Comparison of ENCODE assay signal across 15 cellular contexts in the genomic region with DNA sequence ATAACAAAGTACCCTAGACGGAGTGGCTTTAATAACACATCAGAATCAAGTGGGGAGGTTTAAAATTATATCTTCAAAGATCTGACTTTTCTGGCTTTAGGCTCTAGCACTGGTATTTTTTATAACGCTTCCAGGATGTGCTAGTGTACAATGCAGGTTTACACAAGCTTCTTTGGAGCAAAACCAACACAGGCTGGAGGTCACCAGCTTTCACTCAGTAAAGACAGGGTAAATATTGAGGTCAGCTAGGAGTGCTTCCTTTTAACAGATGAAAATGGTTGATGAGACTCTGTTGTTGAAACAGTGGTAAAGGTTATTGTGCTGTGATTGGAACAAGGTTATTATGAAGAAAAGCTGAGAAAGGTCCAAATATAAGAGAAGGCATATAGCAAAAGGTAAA.
"Had no signal": no experiment of that assay in that cellular context is flagged by ENCODE, and none has a peak within 500 bp of the region (broad histone marks: within the 10 kb centered on the region; RNA-seq: fewer than 3 reads in every experiment).

No MANE protein-coding gene starts in this region.

- FAIRE-seq: astrocyte, colon, endothelial cell of umbilical vein, frontal cortex, kidney, pancreas had no signal

- DNase-seq: activated CD8-positive, alpha-beta memory T cell treated with anti-CD3 and anti-CD28 coated beads, Interleukin-2, amount 50 U/mL, for 4 hours; activated CD8-positive, alpha-beta T cell treated with anti-CD3 and anti-CD28 coated beads for 36 hours; activated naive CD8-positive, alpha-beta T cell treated with anti-CD3 and anti-CD28 coated beads, Interleukin-2, amount 50 U/mL, for 24 hours; heart right ventricle; kidney; lower lobe of right lung; pancreas; stimulated activated CD4-positive, alpha-beta T cell treated with anti-CD3 and anti-CD28 coated beads, Interleukin-2, amount 100 ng/mL, for 48 hours; stimulated activated naive CD8-positive, alpha-beta T cell treated with anti-CD3 and anti-CD28 coated beads, Interleukin-15, Interleukin-2, amounts not matched to agents 100 U/mL and 50 U/mL, for 24 hours; T-helper 9 cell; upper lobe of left lung had no signal

- ATAC-seq: activated CD8-positive, alpha-beta T cell treated with anti-CD3 and anti-CD28 coated beads for 36 hours; activated naive CD8-positive, alpha-beta T cell treated with anti-CD3 and anti-CD28 coated beads, Interleukin-2, amount 50 U/mL, for 24 hours; heart right ventricle; lower lobe of right lung; stimulated activated naive CD8-positive, alpha-beta T cell treated with anti-CD3 and anti-CD28 coated beads, Interleukin-15, Interleukin-2, amounts not matched to agents 100 U/mL and 50 U/mL, for 24 hours had no signal
